24 cellular contexts compared by ENCODE assay signal in genomic region chr13:101383595-101383994, GRCh38. TPM values are rescaled to one million over a fixed set of nuclear protein-coding genes. Genes with fewer than 3 reads are reported as not detected.
"Had no signal": no experiment of that assay in that cellular context is flagged by ENCODE, and none has a peak within 500 bp of the region (broad histone marks: within the 10 kb centered on the region; RNA-seq: fewer than 3 reads in every experiment).

No MANE protein-coding gene starts in this region.

- H3K9me3 Mint-ChIP-seq: activated CD4-positive, alpha-beta T cell treated with anti-CD3 and anti-CD28 coated beads, Interleukin-2, amount 10 ng/mL, durations not matched to agents 24 days and 14 days; activated T-cell treated with anti-CD3 and anti-CD28 coated beads, Interleukin-2, amount 50 U/mL, for 24 hours had no signal

- H3K4me3 Mint-ChIP-seq: activated B cell treated with CpG ODN at 0.5 μM for 24 hours; activated CD4-positive, alpha-beta T cell treated with anti-CD3 and anti-CD28 coated beads, Interleukin-2, amount 10 ng/mL, durations not matched to agents 24 days and 14 days; activated CD8-positive, alpha-beta memory T cell treated with anti-CD3 and anti-CD28 coated beads, Interleukin-2, amount 10 ng/mL, durations not matched to agents 7 days and 5 days; activated naive CD4-positive, alpha-beta T cell treated with anti-CD3 and anti-CD28 coated beads for 36 hours; activated naive CD8-positive, alpha-beta T cell; activated T-cell treated with anti-CD3 and anti-CD28 coated beads, Interleukin-2, amount 50 U/mL, for 24 hours had no signal

- H3K36me3 ChIP-seq: brain microvascular endothelial cell, cardiac muscle cell, SJSA1 had no signal

- H3K4me1 Mint-ChIP-seq: activated B cell treated with CpG ODN at 0.5 μM for 24 hours; activated CD4-positive, alpha-beta T cell treated with anti-CD3 and anti-CD28 coated beads, Interleukin-2, amount 10 ng/mL, durations not matched to agents 24 days and 14 days; activated CD8-positive, alpha-beta memory T cell treated with anti-CD3 and anti-CD28 coated beads, Interleukin-2, amount 10 ng/mL, durations not matched to agents 7 days and 5 days had no signal

- H3K4me3 ChIP-seq: cardiac muscle cell, SJSA1 had no signal

- ATAC-seq: activated CD8-positive, alpha-beta memory T cell treated with anti-CD3 and anti-CD28 coated beads, Interleukin-2, amount 10 ng/mL, durations not matched to agents 7 days and 5 days had no signal

- H3K27ac Mint-ChIP-seq: activated B cell treated with CpG ODN at 0.5 μM for 24 hours; activated CD4-positive, alpha-beta T cell treated with anti-CD3 and anti-CD28 coated beads, Interleukin-2, amount 10 ng/mL, durations not matched to agents 24 days and 14 days; activated CD8-positive, alpha-beta memory T cell treated with anti-CD3 and anti-CD28 coated beads, Interleukin-2, amount 10 ng/mL, durations not matched to agents 7 days and 5 days; activated naive CD4-positive, alpha-beta T cell treated with anti-CD3 and anti-CD28 coated beads for 36 hours; activated naive CD8-positive, alpha-beta T cell; activated T-cell treated with anti-CD3 and anti-CD28 coated beads, Interleukin-2, amount 50 U/mL, for 24 hours had no signal

- FAIRE-seq: colon, RCC 7860, TTC549 had no signal

- H3K27me3 ChIP-seq: brain microvascular endothelial cell, cardiac muscle cell, SJSA1 had no signal

- H3K36me3 Mint-ChIP-seq: activated CD8-positive, alpha-beta memory T cell treated with anti-CD3 and anti-CD28 coated beads, Interleukin-2, amount 10 ng/mL, durations not matched to agents 7 days and 5 days; activated naive CD8-positive, alpha-beta T cell had no signal

- H3K27me3 Mint-ChIP-seq: activated B cell treated with CpG ODN at 0.5 μM for 24 hours; activated CD4-positive, alpha-beta T cell treated with anti-CD3 and anti-CD28 coated beads, Interleukin-2, amount 10 ng/mL, durations not matched to agents 24 days and 14 days; activated CD8-positive, alpha-beta memory T cell treated with anti-CD3 and anti-CD28 coated beads, Interleukin-2, amount 10 ng/mL, durations not matched to agents 7 days and 5 days; activated naive CD8-positive, alpha-beta T cell; activated T-cell treated with anti-CD3 and anti-CD28 coated beads, Interleukin-2, amount 50 U/mL, for 24 hours had no signal

- H3K9me3 ChIP-seq: SJSA1 had no signal

- H3K4me1 ChIP-seq: SJSA1 had no signal

- H3K27ac ChIP-seq: brain microvascular endothelial cell, cardiac muscle cell, SJSA1 had no signal

- DNase-seq: activated B cell treated with CpG ODN at 0.5 μM for 24 hours; activated CD4-positive, alpha-beta T cell treated with anti-CD3 and anti-CD28 coated beads for 1 hour; activated CD4-positive, alpha-beta T cell treated with anti-CD3 and anti-CD28 coated beads, Interleukin-2, amount 10 ng/mL, durations not matched to agents 24 days and 14 days; activated CD4-positive, alpha-beta T cell treated with anti-CD3 and anti-CD28 coated beads, Interleukin-2, amount 50 U/mL, for 48 hours; activated CD8-positive, alpha-beta memory T cell treated with anti-CD3 and anti-CD28 coated beads, Interleukin-2, amount 10 ng/mL, durations not matched to agents 7 days and 5 days; activated gamma-delta T cell; activated naive CD4-positive, alpha-beta T cell treated with anti-CD3 and anti-CD28 coated beads for 36 hours; activated T-cell treated with anti-CD3 and anti-CD28 coated beads, Interleukin-2, amount 50 U/mL, for 24 hours; brain microvascular endothelial cell; NCI-H1092 treated with DMSO at 0.1 percent for 48 hours; NCI-H1417 treated with DMSO at 0.1 percent for 48 hours; NCI-H1694; NCI-H2029; NCI-H2107; NCI-H226; SHP77; T-helper 2 cell; T1000 had no signal

RNA-seq across cellular contexts. Expression of gene NALCN, which starts 32.7 kb away (rescaled TPM):
- total RNA-seq: activated B cell treated with CpG ODN at 0.5 μM for 24 hours; activated CD4-positive, alpha-beta T cell treated with anti-CD3 and anti-CD28 coated beads, Interleukin-2, amount 10 ng/mL, durations not matched to agents 24 days and 14 days; activated CD8-positive, alpha-beta memory T cell treated with anti-CD3 and anti-CD28 coated beads, Interleukin-2, amount 10 ng/mL, durations not matched to agents 7 days and 5 days; activated naive CD4-positive, alpha-beta T cell treated with anti-CD3 and anti-CD28 coated beads for 36 hours; cardiac muscle cell had no signal
- polyA plus RNA-seq: cardiac muscle cell had no signal
